In the genomic region with DNA sequence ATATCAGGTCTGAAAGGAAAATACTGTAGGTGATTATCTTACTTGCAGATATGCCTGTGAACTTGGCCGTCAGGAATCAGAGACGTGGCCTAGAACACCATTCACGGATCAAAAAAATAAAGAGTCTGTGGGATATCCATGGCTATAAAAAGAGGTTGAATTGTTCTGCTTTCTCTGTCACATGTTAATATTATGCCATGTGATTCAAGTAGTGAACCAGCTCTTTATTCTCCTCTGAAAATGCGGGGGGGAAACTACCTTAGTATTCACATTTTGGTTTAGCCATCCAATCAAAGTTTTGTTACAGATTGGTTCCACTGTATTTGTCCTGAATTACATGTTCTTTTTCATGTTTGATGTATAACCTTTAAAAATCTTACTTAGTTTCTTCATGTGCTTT, we compare ENCODE assay signal across 23 cellular contexts.
A peak's percentile ranks its signal among the peaks of the same experiment; 100 is the strongest.
DNase-seq lines count a peak whose midpoint lies in the region; ATAC-seq and TF ChIP-seq lines count a peak whose summit lies in the region.
"Had no signal": no experiment of that assay in that cellular context is flagged by ENCODE, and none has a peak within 500 bp of the region (broad histone marks: within the 10 kb centered on the region; RNA-seq: fewer than 3 reads in every experiment).

No MANE protein-coding gene starts in this region.

- peak in 1 of 56 donors; percentile 25 for TF ChIP-seq CTCF in dorsolateral prefrontal cortex (IDR thresholded peaks at IDR 0.05 in 54 of 56, conservative IDR thresholded peaks at IDR 0.05 in 2 of 56; ENCODE audit: low read depth in 1 of 56, partially characterized antibody in 56 of 56)

- no peaks in the 10 kb centered on the region for H3K27me3 ChIP-seq in dorsolateral prefrontal cortex
- H3K27me3 ChIP-seq: BE2C, MG63, Peyer's patch had no signal

- intact Hi-C loops in dorsolateral prefrontal cortex (cut with DNase I), result loop anchor here in 1 of 2 donors (5.0 kb wide), 1 partner anchor 119 kb away; a partner anchor contains a TSS

- H3K27ac ChIP-seq in dorsolateral prefrontal cortex (peak overlapping the region; percentile 52 to 100 (median 93)), temporal lobe (ENCODE audit: low read depth, low read length) (peak overlapping the region; percentile 94)
- H3K27ac ChIP-seq: GM23248, Peyer's patch, SK-N-MC had no signal

- no peak for DNase-seq in activated naive CD8-positive, alpha-beta T cell treated with anti-CD3 and anti-CD28 coated beads for 36 hours
- DNase-seq in dorsolateral prefrontal cortex (no peak), medulla oblongata (ENCODE audit: extremely low spot score) (peak; percentile 81), dermis blood vessel endothelial cell (no peak), SK-N-DZ (ENCODE audit: low spot score) (no peak)
- DNase-seq: BE2C; CD8-positive, alpha-beta memory T cell; DND-41; GM23248; Karpas-422; MG63; NCI-H1092; NCI-H1436 treated with DMSO at 0.1 percent for 48 hours; NCI-H2029 treated with DMSO at 0.1 percent for 48 hours; NCI-H446 treated with DMSO at 0.1 percent for 48 hours; NK-92 treated with Interleukin-12 subunit alpha and Interleukin-12 subunit beta, amount 100 ng/mL, for 24 hours; Peyer's patch had no signal

- H3K4me3 Mint-ChIP-seq in activated naive CD8-positive, alpha-beta T cell, result no peak overlapping the region
- H3K4me3 Mint-ChIP-seq in activated naive CD8-positive, alpha-beta T cell treated with anti-CD3 and anti-CD28 coated beads for 36 hours, result no peak overlapping the region

- peak overlapping the region; percentile 50 for H3K27ac Mint-ChIP-seq in activated naive CD8-positive, alpha-beta T cell
- no peak overlapping the region for H3K27ac Mint-ChIP-seq in activated naive CD8-positive, alpha-beta T cell treated with anti-CD3 and anti-CD28 coated beads for 36 hours
- H3K27ac Mint-ChIP-seq: IgD-negative memory B cell had no signal

- H3K4me1 Mint-ChIP-seq in activated naive CD8-positive, alpha-beta T cell (ENCODE audit: low read depth), result peaks cover 83% of the 10 kb centered on the region
- peaks cover 81% of the 10 kb centered on the region for H3K4me1 Mint-ChIP-seq in activated naive CD8-positive, alpha-beta T cell treated with anti-CD3 and anti-CD28 coated beads for 36 hours

- peak overlapping the region in 11 of 59 donors; percentile 2 to 34 (median 15) for H3K4me3 ChIP-seq in dorsolateral prefrontal cortex
- H3K4me3 ChIP-seq: GM23248, HAP-1, MG63, Peyer's patch, SK-N-MC had no signal

- no peaks in the 10 kb centered on the region for H3K27me3 Mint-ChIP-seq in activated naive CD8-positive, alpha-beta T cell
- no peaks in the 10 kb centered on the region for H3K27me3 Mint-ChIP-seq in activated naive CD8-positive, alpha-beta T cell treated with anti-CD3 and anti-CD28 coated beads for 36 hours
- H3K27me3 Mint-ChIP-seq: IgD-negative memory B cell had no signal

- no peaks in the 10 kb centered on the region for H3K36me3 Mint-ChIP-seq in activated naive CD8-positive, alpha-beta T cell
- H3K36me3 Mint-ChIP-seq in activated naive CD8-positive, alpha-beta T cell treated with anti-CD3 and anti-CD28 coated beads for 36 hours, result peaks cover 10% of the 10 kb centered on the region
- H3K36me3 Mint-ChIP-seq: IgD-negative memory B cell had no signal

- H3K9me3 Mint-ChIP-seq in activated naive CD8-positive, alpha-beta T cell (ENCODE audit: low read depth), result no peaks in the 10 kb centered on the region
- no peaks in the 10 kb centered on the region for H3K9me3 Mint-ChIP-seq in activated naive CD8-positive, alpha-beta T cell treated with anti-CD3 and anti-CD28 coated beads for 36 hours
- H3K9me3 Mint-ChIP-seq: CD8-positive, alpha-beta memory T cell; IgD-negative memory B cell had no signal

- ATAC-seq in GM18520 (IDR thresholded peaks at IDR 0.05; ENCODE audit: unreplicated experiment), result no peak
